ENCODE assay signal across 8 cellular contexts in the genomic region with DNA sequence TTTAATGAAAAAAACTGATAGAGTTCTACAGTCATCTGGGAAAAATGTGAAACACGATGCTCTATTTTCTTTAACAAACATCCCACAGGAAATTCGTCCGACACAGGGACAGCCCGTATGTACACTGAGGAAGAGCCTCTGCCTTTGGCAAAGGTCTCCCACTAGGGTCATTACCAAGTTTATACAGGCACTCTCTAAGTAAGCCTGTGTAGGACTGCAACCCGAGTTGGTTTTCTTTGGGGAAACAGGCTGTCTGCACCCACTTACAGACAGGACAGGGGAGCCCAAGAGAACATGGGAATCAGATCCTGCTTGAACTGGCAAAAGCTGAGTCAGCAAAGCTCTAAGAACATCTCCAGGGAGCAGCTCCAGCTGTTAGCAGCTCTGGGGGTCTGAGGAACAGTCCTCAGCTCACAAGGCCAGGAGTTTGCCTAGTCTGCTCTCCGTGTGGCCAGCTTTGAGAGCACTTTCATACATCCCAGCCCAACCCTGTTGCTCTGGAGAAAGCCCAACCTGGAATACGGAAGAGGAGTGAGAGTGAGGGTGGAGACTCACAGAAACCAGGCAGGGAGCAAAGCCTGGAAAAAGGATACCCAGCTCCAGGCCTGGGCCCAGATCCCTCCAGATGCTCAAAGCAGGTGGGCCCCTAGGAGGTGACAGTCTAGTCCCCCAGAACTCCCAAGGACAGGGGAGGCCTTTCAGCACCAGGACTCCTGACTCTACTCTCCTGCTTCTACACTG. TPM values are rescaled to one million over a fixed set of nuclear protein-coding genes. Genes with fewer than 3 reads are reported as not detected.
DNase-seq lines count a peak whose midpoint lies in the region; ATAC-seq and TF ChIP-seq lines count a peak whose summit lies in the region.

No MANE protein-coding gene starts in this region.

- H3K27ac Mint-ChIP-seq in T-helper 17 cell (no peak overlapping the region), natural killer cell (peak overlapping the region; percentile 80 to 92)

- H3K27ac ChIP-seq in HCT116 (ENCODE audit: low read depth, low read length) (peak overlapping the region; percentile 25; the same call in 1 of the 2 replicates), fibroblast of lung (ENCODE audit: insufficient read depth, low read length) (peak overlapping the region; percentile 98)

- peaks cover 42% of the 10 kb centered on the region for H3K4me1 Mint-ChIP-seq in T-helper 17 cell
- H3K4me1 Mint-ChIP-seq in natural killer cell: peaks cover 36 to 45% of the 10 kb centered on the region in 2 donors

- peaks cover 3% of the 10 kb centered on the region; the same call in 1 of the 2 replicates for H4K20me1 ChIP-seq in HCT116 (ENCODE audit: insufficient read depth)
- no peaks in the 10 kb centered on the region for H4K20me1 ChIP-seq in fibroblast of lung (ENCODE audit: control insufficient read depth, extremely low read depth, insufficient read depth, low read length)

- H3K27me3 ChIP-seq in HCT116 (ENCODE audit: insufficient read depth, low read length) (no peaks in the 10 kb centered on the region), fibroblast of lung (ENCODE audit: control insufficient read depth, insufficient read depth, low read length) (no peaks in the 10 kb centered on the region)

- H3K27me3 Mint-ChIP-seq in T-helper 17 cell: no peaks in the 10 kb centered on the region
- no peaks in the 10 kb centered on the region for H3K27me3 Mint-ChIP-seq in natural killer cell (ENCODE audit: low read depth in 2 of 2)

- no peak; the same call in 1 of the 2 replicates for TF ChIP-seq CTCF in AG10803 (conservative IDR thresholded peaks at IDR 0.05; ENCODE audit: low read length)
- no peak for TF ChIP-seq CTCF in HCT116 (IDR thresholded peaks at IDR 0.05 in 2 of 3, conservative IDR thresholded peaks at IDR 0.05 in 1 of 3; ENCODE audit: borderline replicate concordance in 1 of 3, insufficient read depth in 1 of 3, low read depth in 2 of 3, low read length in 2 of 3)
- no peak for TF ChIP-seq CTCF in fibroblast of lung (conservative IDR thresholded peaks at IDR 0.05 in 1 of 2, IDR thresholded peaks at IDR 0.05 in 1 of 2; ENCODE audit: low read depth in 1 of 2, low read length in 2 of 2)
- no peak for TF ChIP-seq CTCF in natural killer cell (IDR thresholded peaks at IDR 0.05)
- TF ChIP-seq CTCF in GM10248 (IDR thresholded peaks at IDR 0.05; ENCODE audit: control extremely low read depth, extremely low read depth, low read depth, missing control alignments): no peak

- TF ChIP-seq RAD21 in HCT116 (IDR thresholded peaks at IDR 0.05; ENCODE audit: low read depth): no peak

- intact Hi-C loops in HCT116 (cut with micrococcal nuclease) (no loop called here), natural killer cell (cut with micrococcal nuclease) (no loop called here)

- H3K36me3 ChIP-seq in HCT116 (ENCODE audit: control insufficient read depth in 1 of 2, insufficient read depth in 2 of 2, low read length in 2 of 2) (no peaks in the 10 kb centered on the region; a peak in 1 of 4 replicates), fibroblast of lung (ENCODE audit: control insufficient read depth, insufficient read depth, low read length) (no peaks in the 10 kb centered on the region)

- RAD21 ChIA-PET in HCT116 (lab: Charles Lee; ENCODE audit: low non-redundant PET in 1 of 2, low total read pairs in 2 of 2, uncharacterized antibody in 2 of 2, unreplicated experiment in 2 of 2): no interaction called here

- H2AFZ ChIP-seq in HCT116 (ENCODE audit: low read depth, low read length, poor library complexity, severe bottlenecking) (no peak overlapping the region), fibroblast of lung (ENCODE audit: low read length) (no peak overlapping the region)

- H3K4me2 ChIP-seq in HCT116 (ENCODE audit: low read length) (peak overlapping the region; percentile 96), fibroblast of lung (ENCODE audit: extremely low read depth, insufficient read depth, low read length) (peak overlapping the region; percentile 87)

- H3K9me2 ChIP-seq in HCT116 (ENCODE audit: insufficient read depth): no peaks in the 10 kb centered on the region

- H3K4me1 ChIP-seq in HCT116 (ENCODE audit: control insufficient read depth in 1 of 2, insufficient read depth in 2 of 2, low read length in 2 of 2): peaks cover 12 to 19% of the 10 kb centered on the region in 2 experiments
- H3K4me1 ChIP-seq in fibroblast of lung (ENCODE audit: control insufficient read depth, extremely low read depth, insufficient read depth, low read length): peaks cover 23% of the 10 kb centered on the region

- H3K9ac ChIP-seq in HCT116 (ENCODE audit: low read length) (0 out of 2 replicates have a peak overlapping the region, but pooled peaks have one; percentile 1), fibroblast of lung (ENCODE audit: insufficient read depth, low read length) (peak overlapping the region; percentile 73)

- H3K9me3 ChIP-seq in HCT116 (ENCODE audit: control insufficient read depth in 1 of 2, insufficient read depth in 1 of 2, low read depth in 1 of 2, low read length in 2 of 2) (no peaks in the 10 kb centered on the region), T-helper 17 cell (ENCODE audit: control insufficient read depth, low read length, poor library complexity, severe bottlenecking) (no peaks in the 10 kb centered on the region), fibroblast of lung (ENCODE audit: control insufficient read depth, insufficient read depth, low read depth, low read length) (no peaks in the 10 kb centered on the region)

- H3K9me3 Mint-ChIP-seq in natural killer cell: no peaks in the 10 kb centered on the region

- H3K4me3 Mint-ChIP-seq in T-helper 17 cell (peak overlapping the region; percentile 100), natural killer cell (peak overlapping the region; percentile 98)

- peaks cover 23% of the 10 kb centered on the region for H3K79me2 ChIP-seq in HCT116 (ENCODE audit: insufficient read depth, low read length)
- peaks cover 46% of the 10 kb centered on the region for H3K79me2 ChIP-seq in fibroblast of lung (ENCODE audit: control insufficient read depth, insufficient read depth, low read length)

- ATAC-seq in HCT116 (0 out of 2 replicates have a peak, but pooled peaks have one; percentile 9), T-helper 17 cell (no peak), natural killer cell (no peak), HG03097 (IDR thresholded peaks at IDR 0.05; ENCODE audit: low FRiP score, unreplicated experiment) (no peak)

- BruUV-seq in HCT116 (replicated peaks; lab: Mats Ljungman, UMichigan): no TSS peak

- CTCF ChIA-PET in HCT116 (lab: Charles Lee) (interaction anchor here (1.4 kb wide), 1 partner anchor 75 kb away, joined by 4 read pairs; no protein-coding TSS in a partner anchor), GM10248 (lab: Yijun Ruan, JAX) (interaction anchor here (0.8 to 1.5 kb wide), 5 partner anchors 8 to 116 kb away, joined by 3 to 5 read pairs (median 4); no protein-coding TSS in a partner anchor)

- H3K4me3 ChIP-seq in AG10803 (ENCODE audit: low read length): peak overlapping the region; percentile 92
- peak overlapping the region; percentile 15 to 81; a peak in 3 of 4 replicates for H3K4me3 ChIP-seq in HCT116 (replicated peaks in 1 of 2; ENCODE audit: low read depth in 1 of 2, low read length in 2 of 2)
- H3K4me3 ChIP-seq in fibroblast of lung (replicated peaks in 1 of 4; ENCODE audit: control extremely low read depth in 1 of 4, insufficient read depth in 1 of 4, low read depth in 3 of 4, low read length in 4 of 4): peak overlapping the region; percentile 54 to 82 (median 75)

- no peak for TF ChIP-seq POLR2A in HCT116 (IDR thresholded peaks at IDR 0.05; ENCODE audit: borderline replicate concordance, extremely low read depth, insufficient read depth, insufficient read length)

- POLR2A ChIA-PET in HCT116 (lab: Charles Lee) (no interaction called here), GM10248 (lab: Yijun Ruan, JAX) (no interaction called here)

- H3K36me3 Mint-ChIP-seq in T-helper 17 cell (ENCODE audit: low read depth) (peaks cover 4% of the 10 kb centered on the region), natural killer cell (no peaks in the 10 kb centered on the region)

- DNase-seq in AG10803 (ENCODE audit: low read depth) (peak; percentile 95), HCT116 (ENCODE audit: low read depth, low spot score) (no peak), T-helper 17 cell (no peak), fibroblast of lung (ENCODE audit: low read depth in 2 of 2) (peak; percentile 90 to 91), natural killer cell (no peak), putamen (ENCODE audit: low spot score) (no peak), GM10248 (ENCODE audit: extremely low spot score) (no peak)

RNA-seq across cellular contexts. Expression of gene TBC1D2B, which starts 1.9 kb away (rescaled TPM):
- total RNA-seq in HCT116 (2021; ENCODE audit: unreplicated experiment): 16.6 TPM
- polyA plus RNA-seq in HCT116 (2012): 6.6 and 7.5 TPM in 2 replicates
- total RNA-seq in T-helper 17 cell: 100 to 1,000 TPM in 1 of 2 donors, 10 to 100 TPM in 1; 91.0 to 130 TPM
- total RNA-seq in fibroblast of lung: 73.3 and 75.5 TPM in 2 replicates
- 28.4 and 49.4 TPM in 2 replicates for polyA plus RNA-seq in fibroblast of lung
- polyA plus RNA-seq in fibroblast of lung (2012): 21.9 and 37.5 TPM in 2 replicates
- polyA minus RNA-seq in fibroblast of lung (ENCODE audit: low replicate concordance): 30.3 and 55.1 TPM in 2 replicates
- total RNA-seq in natural killer cell: 10 to 100 TPM; 54.0 to 83.5 (median 56.7) TPM

RNA-seq across cellular contexts. Expression of gene SH2D7, which starts 16.7 kb away (rescaled TPM):
- total RNA-seq in HCT116 (2021; ENCODE audit: unreplicated experiment) (not detected), T-helper 17 cell (not detected), fibroblast of lung (not detected in 2 replicates), natural killer cell (not detected)
- 0.04 and 0.12 TPM in 2 replicates for polyA plus RNA-seq in HCT116 (2012)
- polyA plus RNA-seq in fibroblast of lung: 0.03 TPM in 1 of 2 replicates, not detected in the other
- polyA plus RNA-seq in fibroblast of lung (2012): 0.07 TPM in 1 of 2 replicates, not detected in the other
- not detected in 2 replicates for polyA minus RNA-seq in fibroblast of lung (ENCODE audit: low replicate concordance)

RNA-seq across cellular contexts. Expression of gene CIB2, which starts 55.6 kb away (rescaled TPM):
- total RNA-seq in HCT116 (2021; ENCODE audit: unreplicated experiment) (17.3 TPM), T-helper 17 cell (under 1 TPM; 0.63 to 0.65 TPM), fibroblast of lung (3.1 and 5.9 TPM in 2 replicates), natural killer cell (1 to 10 TPM in 1 of 3 donors, under 1 TPM in 2; 0.25 to 1.5 (median 0.99) TPM)
- polyA plus RNA-seq in HCT116 (2012): 24.6 and 27.5 TPM in 2 replicates
- 2.7 and 4.2 TPM in 2 replicates for polyA plus RNA-seq in fibroblast of lung
- 2.1 and 3.3 TPM in 2 replicates for polyA plus RNA-seq in fibroblast of lung (2012)
- polyA minus RNA-seq in fibroblast of lung (ENCODE audit: low replicate concordance): 3.9 and 6.6 TPM in 2 replicates

Comparison
In these comparisons a context has a peak if more than half of its experiments do, and no peak if none do; other contexts are left out.
1. DNase-seq: peak in AG10803 (single experiment) and fibroblast of lung (2 of 2); none in HCT116 (single experiment), T-helper 17 cell (0 of 3), natural killer cell (single experiment), putamen (single experiment) and GM10248 (single experiment).
2. Peak in every context shown above with its lines, with median percentiles within 50 percentile points of each other: H3K4me3 ChIP-seq.